15 cellular contexts compared by ENCODE assay signal in genomic region chr17:57557363-57557762, GRCh38.
DNase-seq lines count a peak whose midpoint lies in the region; ATAC-seq and TF ChIP-seq lines count a peak whose summit lies in the region.
"Had no signal": no experiment of that assay in that cellular context is flagged by ENCODE, and none has a peak within 500 bp of the region (broad histone marks: within the 10 kb centered on the region; RNA-seq: fewer than 3 reads in every experiment).

No MANE protein-coding gene starts in this region.

- H3K4me1 ChIP-seq in endodermal cell (ENCODE audit: control insufficient read depth, insufficient read depth, low read length) (peaks cover 37% of the 10 kb centered on the region), suprapubic skin (peaks cover 12% of the 10 kb centered on the region), vagina (peaks cover 20% of the 10 kb centered on the region)

- no peak overlapping the region for H3K4me3 ChIP-seq in endodermal cell (ENCODE audit: low read length)
- no peak overlapping the region for H3K4me3 ChIP-seq in suprapubic skin
- H3K4me3 ChIP-seq in vagina = no peak overlapping the region
- H3K4me3 ChIP-seq: gastrocnemius medialis had no signal

- no peaks in the 10 kb centered on the region for H3K9me3 Mint-ChIP-seq in endodermal cell
- H3K9me3 Mint-ChIP-seq: activated CD4-positive, alpha-beta memory T cell treated with anti-CD3 and anti-CD28 coated beads, Interleukin-2, amount 10 ng/mL, durations not matched to agents 7 days and 5 days; activated T-helper 2 cell treated with anti-CD3 and anti-CD28 coated beads, Interferon-gamma antibody, Interleukin-2, Interleukin-4, amounts not matched to agents 10 μg/mL and 5 μg/mL and 100 μg/mL, durations not matched to agents 14 hours and 24 hours and 36 hours had no signal

- H3K36me3 ChIP-seq in endodermal cell (ENCODE audit: control insufficient read depth, insufficient read depth, low read length) (no peaks in the 10 kb centered on the region), suprapubic skin (no peaks in the 10 kb centered on the region), vagina (no peaks in the 10 kb centered on the region)
- H3K36me3 ChIP-seq: gastrocnemius medialis had no signal

- ATAC-seq in omental fat pad (ENCODE audit: low FRiP score) (peak; percentile 25), HG03442 (IDR thresholded peaks at IDR 0.05; ENCODE audit: unreplicated experiment) (no peak)
- ATAC-seq: gastrocnemius medialis had no signal

- no peaks in the 10 kb centered on the region for H3K27me3 Mint-ChIP-seq in endodermal cell (ENCODE audit: insufficient read depth)
- H3K27me3 Mint-ChIP-seq: activated CD4-positive, alpha-beta memory T cell treated with anti-CD3 and anti-CD28 coated beads, Interleukin-2, amount 10 ng/mL, durations not matched to agents 7 days and 5 days had no signal

- in situ Hi-C loops in ACHN (cut with HindIII; ENCODE audit: low pct_ligation_motif_present, low pct_unique_long_range_greater_than_20kb, low sequenced_read_pairs) = no loop called here

- peak; percentile 34 for DNase-seq in ACHN
- DNase-seq in NAMALWA (ENCODE audit: low spot score) = peak; percentile 27
- no peak for DNase-seq in endodermal cell
- no peak for DNase-seq in omental fat pad (ENCODE audit: low spot score)
- DNase-seq in NCI-H345 (lab: John Stamatoyannopoulos, UW) = no peak
- DNase-seq in suprapubic skin (ENCODE audit: low spot score in 2 of 2) = no peak
- DNase-seq in vagina (ENCODE audit: extremely low spot score in 2 of 2) = no peak
- DNase-seq: activated CD4-positive, alpha-beta memory T cell treated with anti-CD3 and anti-CD28 coated beads, Interleukin-2, amount 10 ng/mL, durations not matched to agents 7 days and 5 days; anterior cingulate cortex; effector CD4-positive, alpha-beta T cell; gastrocnemius medialis; stimulated activated naive CD4-positive, alpha-beta T cell had no signal

- TF ChIP-seq CTCF in endodermal cell (conservative IDR thresholded peaks at IDR 0.05) (no peak), omental fat pad (IDR thresholded peaks at IDR 0.05) (no peak), suprapubic skin (IDR thresholded peaks at IDR 0.05) (no peak), vagina (IDR thresholded peaks at IDR 0.05) (no peak)

- intact Hi-C loops in vagina (cut with DNase I) = no loop called here

- H3K9ac ChIP-seq in endodermal cell (ENCODE audit: extremely low read depth, low read length, poor library complexity, severe bottlenecking) = no peak overlapping the region

- H3K9me3 ChIP-seq in endodermal cell (ENCODE audit: control insufficient read depth, low read length) (no peaks in the 10 kb centered on the region), suprapubic skin (no peaks in the 10 kb centered on the region), vagina (no peaks in the 10 kb centered on the region)
- H3K9me3 ChIP-seq: gastrocnemius medialis had no signal

- H3K4me1 Mint-ChIP-seq in endodermal cell = peaks cover 70% of the 10 kb centered on the region
- H3K4me1 Mint-ChIP-seq: activated CD4-positive, alpha-beta memory T cell treated with anti-CD3 and anti-CD28 coated beads, Interleukin-2, amount 10 ng/mL, durations not matched to agents 7 days and 5 days had no signal

- peaks cover 12% of the 10 kb centered on the region for H3K36me3 Mint-ChIP-seq in endodermal cell (ENCODE audit: low read depth)

- H3K4me3 Mint-ChIP-seq in endodermal cell = no peak overlapping the region
- H3K4me3 Mint-ChIP-seq: activated CD4-positive, alpha-beta memory T cell treated with anti-CD3 and anti-CD28 coated beads, Interleukin-2, amount 10 ng/mL, durations not matched to agents 7 days and 5 days had no signal

- peak overlapping the region; percentile 10 for H3K27ac Mint-ChIP-seq in endodermal cell
- H3K27ac Mint-ChIP-seq: activated CD4-positive, alpha-beta memory T cell treated with anti-CD3 and anti-CD28 coated beads, Interleukin-2, amount 10 ng/mL, durations not matched to agents 7 days and 5 days; activated T-helper 2 cell treated with anti-CD3 and anti-CD28 coated beads, Interferon-gamma antibody, Interleukin-2, Interleukin-4, amounts not matched to agents 10 μg/mL and 5 μg/mL and 100 μg/mL, durations not matched to agents 14 hours and 24 hours and 36 hours had no signal

- TF ChIP-seq POLR2A in suprapubic skin (IDR thresholded peaks at IDR 0.05) = no peak
- no peak for TF ChIP-seq POLR2A in vagina (IDR thresholded peaks at IDR 0.05)

- H3K27ac ChIP-seq in endodermal cell (ENCODE audit: low read depth, low read length) = peak overlapping the region; percentile 6
- H3K27ac ChIP-seq in suprapubic skin = no peak overlapping the region
- H3K27ac ChIP-seq in vagina = no peak overlapping the region
- H3K27ac ChIP-seq: gastrocnemius medialis, HL-60 had no signal

- no peaks in the 10 kb centered on the region for H3K27me3 ChIP-seq in endodermal cell (ENCODE audit: control insufficient read depth, insufficient read depth, low read length, poor library complexity, severe bottlenecking)
- H3K27me3 ChIP-seq in suprapubic skin = no peaks in the 10 kb centered on the region
- H3K27me3 ChIP-seq in vagina = no peaks in the 10 kb centered on the region
- H3K27me3 ChIP-seq: gastrocnemius medialis had no signal

- TF ChIP-seq EP300 in suprapubic skin (IDR thresholded peaks at IDR 0.05) = no peak

- 91 to 96% methylated on average over 4 of the region's 4 CpGs for WGBS in endodermal cell (ENCODE audit: insufficient coverage in 1 of 2, insufficient read length in 1 of 2), 2 experiments
- WGBS in suprapubic skin = 64% methylated on average over 3 of the region's 4 CpGs

Comparison
In these comparisons a context has a peak if more than half of its experiments do, and no peak if none do; other contexts are left out.
1. DNase-seq: peak in ACHN (single experiment) and NAMALWA (single experiment); none in endodermal cell (single experiment), omental fat pad (single experiment), NCI-H345 (single experiment), suprapubic skin (0 of 2) and vagina (0 of 2).